In genomic region chr9:4316409-4316808, GRCh38 we compare ENCODE assay signal across 2 cellular contexts.
TF ChIP-seq lines count a peak whose summit lies in the region.

No MANE protein-coding gene starts in this region.

TF ChIP-seq in IMR-90, 13 proteins besides CTCF, POLR2A, EP300 and RAD21:
- TF ChIP-seq MAZ (IDR thresholded peaks at IDR 0.05; ENCODE audit: borderline replicate concordance, low read depth, low read length) = no peak
- TF ChIP-seq ELK1 (IDR thresholded peaks at IDR 0.05; ENCODE audit: borderline replicate concordance, low read depth, low read length) = no peak
- TF ChIP-seq FOS (IDR thresholded peaks at IDR 0.05; ENCODE audit: low read depth, low read length) = no peak
- no peak for TF ChIP-seq CHD1 (IDR thresholded peaks at IDR 0.05; ENCODE audit: low read depth, low read length)
- no peak for TF ChIP-seq MXI1 (IDR thresholded peaks at IDR 0.05; ENCODE audit: borderline replicate concordance, low read depth, low read length)
- TF ChIP-seq SMC3 (IDR thresholded peaks at IDR 0.05; ENCODE audit: low read depth, low read length) = no peak
- TF ChIP-seq CEBPB (IDR thresholded peaks at IDR 0.05; ENCODE audit: low read depth, low read length) = no peak
- no peak for TF ChIP-seq RCOR1 (IDR thresholded peaks at IDR 0.05; ENCODE audit: insufficient replicate concordance, low read length)
- no peak for TF ChIP-seq RFX5 (IDR thresholded peaks at IDR 0.05; ENCODE audit: low read depth, low read length)

TF ChIP-seq in H1, 55 proteins besides CTCF, POLR2A, EP300 and RAD21:
- TF ChIP-seq BACH1 (IDR thresholded peaks at IDR 0.05; ENCODE audit: low read length) = no peak
- TF ChIP-seq YY1 (IDR thresholded peaks at IDR 0.05; ENCODE audit: low read depth, low read length) = no peak
- no peak for TF ChIP-seq POLR2AphosphoS5 (IDR thresholded peaks at IDR 0.05; ENCODE audit: low read depth, low read length)
- TF ChIP-seq SRF (IDR thresholded peaks at IDR 0.05; ENCODE audit: low read depth, low read length) = no peak
- TF ChIP-seq SAP30 (IDR thresholded peaks at IDR 0.05; ENCODE audit: insufficient read depth, insufficient replicate concordance, low read length) = no peak
- no peak for TF ChIP-seq SIN3A (conservative IDR thresholded peaks at IDR 0.05 in 1 of 2, IDR thresholded peaks at IDR 0.05 in 1 of 2; ENCODE audit: low read depth in 1 of 2, low read length in 2 of 2)
- no peak for TF ChIP-seq CHD7 (IDR thresholded peaks at IDR 0.05; ENCODE audit: insufficient replicate concordance, low read length)
- TF ChIP-seq PHF8 (conservative IDR thresholded peaks at IDR 0.05; ENCODE audit: low read depth, low read length) = no peak
- no peak for TF ChIP-seq CHD2 (IDR thresholded peaks at IDR 0.05; ENCODE audit: low read length)
- no peak for TF ChIP-seq RFX5 (IDR thresholded peaks at IDR 0.05; ENCODE audit: borderline replicate concordance, low read depth, low read length)
- TF ChIP-seq SUZ12 (IDR thresholded peaks at IDR 0.05; ENCODE audit: low read length) = no peak
- no peak for TF ChIP-seq NANOG (IDR thresholded peaks at IDR 0.05; ENCODE audit: insufficient read depth, low read depth, low read length, poor library complexity, severe bottlenecking)
- no peak for TF ChIP-seq TEAD4 (IDR thresholded peaks at IDR 0.05; ENCODE audit: low read depth, low read length)
- no peak for TF ChIP-seq CBX8 (IDR thresholded peaks at IDR 0.05; ENCODE audit: borderline replicate concordance, low read depth, low read length)
- no peak for TF ChIP-seq CEBPB (IDR thresholded peaks at IDR 0.05; ENCODE audit: low read depth, low read length)
- TF ChIP-seq SIX5 (IDR thresholded peaks at IDR 0.05; ENCODE audit: low read depth, low read length) = no peak
- TF ChIP-seq TCF12 (IDR thresholded peaks at IDR 0.05; ENCODE audit: low read depth, low read length) = no peak
- no peak for TF ChIP-seq HDAC2 (IDR thresholded peaks at IDR 0.05; ENCODE audit: borderline replicate concordance in 1 of 2, low read depth in 2 of 2, low read length in 2 of 2)
- no peak for TF ChIP-seq SP1 (IDR thresholded peaks at IDR 0.05; ENCODE audit: low read depth, low read length)
